In the genomic region with DNA sequence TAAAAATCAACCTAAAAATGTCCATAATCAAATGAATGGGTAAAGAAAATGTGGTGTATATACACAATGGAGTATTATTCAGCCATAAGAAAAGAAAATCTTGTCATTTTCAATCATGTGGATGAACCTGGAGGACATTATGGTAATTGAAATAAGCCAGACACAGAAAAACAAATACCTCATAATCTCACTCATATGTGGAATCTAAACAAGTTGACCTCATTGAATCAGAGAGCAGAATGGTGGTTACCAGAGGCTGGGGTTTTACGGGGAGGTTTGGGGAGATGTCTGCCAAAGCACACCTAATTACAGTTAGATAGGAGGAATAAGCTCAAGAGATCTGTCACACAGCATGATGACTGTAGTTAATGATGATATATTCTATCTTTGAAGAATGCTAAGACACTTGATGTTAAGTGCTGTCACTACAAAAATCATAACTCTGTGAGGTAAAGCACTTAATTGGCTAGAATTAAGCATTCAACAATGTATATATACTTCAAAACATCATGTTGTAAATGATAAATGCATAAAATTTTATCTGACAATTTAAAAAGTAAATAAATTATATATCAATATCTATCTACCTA, we compare ENCODE assay signal across 1 cellular context.
TF ChIP-seq lines count a peak whose summit lies in the region.

No MANE protein-coding gene starts in this region.

TF ChIP-seq in neural cell, 6 proteins besides CTCF, POLR2A, EP300 and RAD21 (continued from another document):
- TF ChIP-seq, protein P1, sequence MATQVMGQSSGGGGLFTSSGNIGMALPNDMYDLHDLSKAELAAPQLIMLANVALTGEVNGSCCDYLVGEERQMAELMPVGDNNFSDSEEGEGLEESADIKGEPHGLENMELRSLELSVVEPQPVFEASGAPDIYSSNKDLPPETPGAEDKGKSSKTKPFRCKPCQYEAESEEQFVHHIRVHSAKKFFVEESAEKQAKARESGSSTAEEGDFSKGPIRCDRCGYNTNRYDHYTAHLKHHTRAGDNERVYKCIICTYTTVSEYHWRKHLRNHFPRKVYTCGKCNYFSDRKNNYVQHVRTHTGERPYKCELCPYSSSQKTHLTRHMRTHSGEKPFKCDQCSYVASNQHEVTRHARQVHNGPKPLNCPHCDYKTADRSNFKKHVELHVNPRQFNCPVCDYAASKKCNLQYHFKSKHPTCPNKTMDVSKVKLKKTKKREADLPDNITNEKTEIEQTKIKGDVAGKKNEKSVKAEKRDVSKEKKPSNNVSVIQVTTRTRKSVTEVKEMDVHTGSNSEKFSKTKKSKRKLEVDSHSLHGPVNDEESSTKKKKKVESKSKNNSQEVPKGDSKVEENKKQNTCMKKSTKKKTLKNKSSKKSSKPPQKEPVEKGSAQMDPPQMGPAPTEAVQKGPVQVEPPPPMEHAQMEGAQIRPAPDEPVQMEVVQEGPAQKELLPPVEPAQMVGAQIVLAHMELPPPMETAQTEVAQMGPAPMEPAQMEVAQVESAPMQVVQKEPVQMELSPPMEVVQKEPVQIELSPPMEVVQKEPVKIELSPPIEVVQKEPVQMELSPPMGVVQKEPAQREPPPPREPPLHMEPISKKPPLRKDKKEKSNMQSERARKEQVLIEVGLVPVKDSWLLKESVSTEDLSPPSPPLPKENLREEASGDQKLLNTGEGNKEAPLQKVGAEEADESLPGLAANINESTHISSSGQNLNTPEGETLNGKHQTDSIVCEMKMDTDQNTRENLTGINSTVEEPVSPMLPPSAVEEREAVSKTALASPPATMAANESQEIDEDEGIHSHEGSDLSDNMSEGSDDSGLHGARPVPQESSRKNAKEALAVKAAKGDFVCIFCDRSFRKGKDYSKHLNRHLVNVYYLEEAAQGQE (IDR thresholded peaks at IDR 0.05; ENCODE audit: borderline replicate concordance): no peak
